ENCODE assay signal across 17 cellular contexts in genomic region chr3:32097768-32098167, GRCh38. TPM values are rescaled to one million over a fixed set of nuclear protein-coding genes. Genes with fewer than 3 reads are reported as not detected.
DNase-seq lines count a peak whose midpoint lies in the region; ATAC-seq, FAIRE-seq and TF ChIP-seq lines count a peak whose summit lies in the region.
"Had no signal": no experiment of that assay in that cellular context is flagged by ENCODE, and none has a peak within 500 bp of the region (broad histone marks: within the 10 kb centered on the region; RNA-seq: fewer than 3 reads in every experiment).

No MANE protein-coding gene starts in this region.

- peaks cover 7% of the 10 kb centered on the region; the same call in 1 of the 2 replicates for H3F3A ChIP-seq in MM.1S (ENCODE audit: insufficient read depth, low read length)

- CTCF ChIA-PET in HepG2 (lab: Yijun Ruan, JAX; ENCODE audit: low intra/inter-chr PET ratio, low total read pairs) = no interaction called here

- no peak overlapping the region for H3K9ac ChIP-seq in DND-41 (ENCODE audit: low read depth, low read length)
- H3K9ac ChIP-seq in MM.1S (ENCODE audit: low read length) = no peak overlapping the region
- H3K9ac ChIP-seq in HepG2 (ENCODE audit: insufficient read depth, low read depth, low read length) = no peak overlapping the region

- H3K27me3 ChIP-seq in DND-41 (ENCODE audit: insufficient read depth, low read length, poor library complexity) (no peaks in the 10 kb centered on the region), MM.1S (replicated peaks; ENCODE audit: insufficient read depth, low read length) (peaks cover 10% of the 10 kb centered on the region), HepG2 (ENCODE audit: control insufficient read depth in 1 of 2, insufficient read depth in 2 of 2, low read length in 2 of 2) (peaks cover 2 to 22% of the 10 kb centered on the region in 2 experiments; a peak in 2 of 5 replicates)
- H3K27me3 ChIP-seq: uterus had no signal

- no TSS peak for BruUV-seq in HepG2 (replicated peaks; lab: Mats Ljungman, UMichigan)

- TF ChIP-seq EP300 in HepG2 (IDR thresholded peaks at IDR 0.05; ENCODE audit: low read depth in 2 of 2, low read length in 2 of 2) = no peak
- no peak for TF ChIP-seq EP300 in HepG2 (CRISPR knock-in tag; IDR thresholded peaks at IDR 0.05; ENCODE audit: borderline replicate concordance)

- no peak for TF ChIP-seq CTCF in DND-41 (IDR thresholded peaks at IDR 0.05; ENCODE audit: borderline replicate concordance, extremely low read depth, low read length, poor library complexity, severe bottlenecking)
- no peak for TF ChIP-seq CTCF in MM.1S (IDR thresholded peaks at IDR 0.05; ENCODE audit: low read length)
- TF ChIP-seq CTCF in HepG2 (CRISPR knock-in tag; IDR thresholded peaks at IDR 0.05) = no peak

- TF ChIP-seq POLR2A in HepG2 (IDR thresholded peaks at IDR 0.05; ENCODE audit: insufficient read depth in 1 of 2, low read depth in 2 of 2, low read length in 2 of 2) = no peak

- no peaks in the 10 kb centered on the region for H3K79me2 ChIP-seq in DND-41 (ENCODE audit: insufficient read depth, low read length)
- no peaks in the 10 kb centered on the region for H3K79me2 ChIP-seq in MM.1S (ENCODE audit: low read length)
- H3K79me2 ChIP-seq in HepG2 (ENCODE audit: insufficient read depth, low read length) = no peaks in the 10 kb centered on the region

- H3K9me2 ChIP-seq in MM.1S (replicated peaks; ENCODE audit: insufficient read depth, low read length) = no peaks in the 10 kb centered on the region

- H3K4me3 ChIP-seq in DND-41 (ENCODE audit: low read depth in 1 of 2, low read length in 2 of 2) (no peak overlapping the region), MM.1S (ENCODE audit: low read length) (no peak overlapping the region), HepG2 (replicated peaks in 1 of 3; ENCODE audit: insufficient read depth in 1 of 3, low read depth in 2 of 3, low read length in 3 of 3) (no peak overlapping the region)
- H3K4me3 ChIP-seq: right lobe of liver, uterus had no signal

- no peaks in the 10 kb centered on the region for H4K20me1 ChIP-seq in DND-41 (ENCODE audit: insufficient read depth, low read length)
- H4K20me1 ChIP-seq in MM.1S (ENCODE audit: insufficient read depth, low read length) = no peaks in the 10 kb centered on the region
- no peaks in the 10 kb centered on the region for H4K20me1 ChIP-seq in HepG2 (ENCODE audit: insufficient read depth, low read length)

- H3K4me1 ChIP-seq in DND-41 (ENCODE audit: insufficient read depth, low read length) (no peaks in the 10 kb centered on the region), MM.1S (ENCODE audit: low read length) (peaks cover 8% of the 10 kb centered on the region; the same call in 1 of the 2 replicates), HepG2 (ENCODE audit: insufficient read depth, low read length) (peaks cover 16% of the 10 kb centered on the region; the same call in 1 of the 2 replicates)
- H3K4me1 ChIP-seq: right lobe of liver, uterus had no signal

- no peak for TF ChIP-seq RAD21 in HepG2 (CRISPR knock-in tag; IDR thresholded peaks at IDR 0.05)

- intact Hi-C loops in HepG2 (cut with micrococcal nuclease; ENCODE audit: unreplicated experiment) = loop anchor here (5.0 kb wide), 1 partner anchor 70 kb away; no protein-coding TSS in a partner anchor

- 0 out of 2 replicates have a peak, but pooled peaks cover 3% of the 10 kb centered on the region for H3K36me3 ChIP-seq in DND-41 (ENCODE audit: insufficient read depth, low read length)
- H3K36me3 ChIP-seq in MM.1S (replicated peaks; ENCODE audit: insufficient read depth, low read length) = no peaks in the 10 kb centered on the region
- H3K36me3 ChIP-seq in HepG2 (replicated peaks in 1 of 2; ENCODE audit: control insufficient read depth in 1 of 2, insufficient read depth in 2 of 2, low read length in 2 of 2) = no peaks in the 10 kb centered on the region
- H3K36me3 ChIP-seq: right lobe of liver, uterus had no signal

- WGBS in HepG2 (ENCODE audit: low lambda C conversion rate) = 57% methylated on average over 1 of the region's 1 CpG

- no peak overlapping the region for H3K4me2 ChIP-seq in DND-41 (ENCODE audit: insufficient read depth, low read length)
- H3K4me2 ChIP-seq in MM.1S (ENCODE audit: low read depth, low read length) = no peak overlapping the region
- H3K4me2 ChIP-seq in HepG2 (ENCODE audit: low read depth, low read length) = no peak overlapping the region

- DNase-seq in DND-41 = no peak
- DNase-seq in MM.1S = peak; percentile 57
- DNase-seq in HepG2 (ENCODE audit: low spot score) = no peak
- DNase-seq in stimulated activated CD4-positive, alpha-beta T cell treated with anti-CD3 and anti-CD28 coated beads, Interleukin-4, amount 100 ng/mL, for 24 hours = no peak
- no peak for DNase-seq in DMS 273 (lab: John Stamatoyannopoulos, UW; ENCODE audit: unreplicated experiment)
- DNase-seq: ACHN; activated CD4-positive, alpha-beta T cell treated with anti-CD3 and anti-CD28 coated beads, Interleukin-2, amount 50 U/mL, for 1 hour; activated T-cell treated with anti-CD3 and anti-CD28 coated beads, Interleukin-2, amount 50 U/mL, for 24 hours; erythroblast; KBM-7; NCI-H748 treated with DMSO at 0.1 percent for 48 hours; right lobe of liver; uterus had no signal

- ATAC-seq in DND-41 (ENCODE audit: insufficient read depth, low read depth) (0 out of 3 replicates have a peak, but pooled peaks have one; percentile 37), GM18867 (IDR thresholded peaks at IDR 0.05; ENCODE audit: unreplicated experiment) (peak; percentile 93), GM21723 (IDR thresholded peaks at IDR 0.05; ENCODE audit: unreplicated experiment) (peak; percentile 81), HepG2 (no peak), GM21576 (IDR thresholded peaks at IDR 0.05; ENCODE audit: unreplicated experiment) (no peak)
- ATAC-seq: right lobe of liver had no signal

- no peak for FAIRE-seq in HepG2 (lab: Jason Lieb, UNC)
- FAIRE-seq: bronchial epithelial cell had no signal

- H3K9me3 ChIP-seq in DND-41 (ENCODE audit: insufficient read depth, low read length, severe bottlenecking) (peaks cover 24% of the 10 kb centered on the region), MM.1S (replicated peaks; ENCODE audit: insufficient read depth, low read length) (no peaks in the 10 kb centered on the region), HepG2 (ENCODE audit: low read length) (no peaks in the 10 kb centered on the region)
- H3K9me3 ChIP-seq: right lobe of liver, uterus had no signal

- H3K27ac ChIP-seq in DND-41 (ENCODE audit: low read length) = no peak overlapping the region
- H3K27ac ChIP-seq in MM.1S (ENCODE audit: low read length) = no peak overlapping the region
- H3K27ac ChIP-seq in HepG2 (ENCODE audit: extremely low read length, insufficient read depth, low read length) = no peak overlapping the region
- H3K27ac ChIP-seq: right lobe of liver, uterus had no signal

- POLR2A ChIA-PET in HepG2 (lab: Yijun Ruan, JAX) = no interaction called here

- H2AFZ ChIP-seq in DND-41 (ENCODE audit: low read depth, low read length) (no peak overlapping the region), MM.1S (ENCODE audit: low read length) (no peak overlapping the region), HepG2 (ENCODE audit: low read length) (no peak overlapping the region)

- in situ Hi-C loops in HepG2 (cut with HindIII; ENCODE audit: extremely low pct_ligation_motif_present, low pct_unique_long_range_greater_than_20kb) = no loop called here

TF ChIP-seq in HepG2, 621 proteins besides CTCF, POLR2A, EP300 and RAD21 (continues in another document):
- TF ChIP-seq ZNF792 (CRISPR knock-in tag; IDR thresholded peaks at IDR 0.05) = no peak
- TF ChIP-seq PHF5A (CRISPR knock-in tag; IDR thresholded peaks at IDR 0.05; ENCODE audit: low read depth, unreplicated experiment) = no peak
- TF ChIP-seq ZFP82 (CRISPR knock-in tag; IDR thresholded peaks at IDR 0.05; ENCODE audit: borderline replicate concordance) = no peak
- no peak for TF ChIP-seq GLMP (CRISPR knock-in tag; IDR thresholded peaks at IDR 0.05; ENCODE audit: borderline replicate concordance)
- no peak for TF ChIP-seq ZFP62 (CRISPR knock-in tag; IDR thresholded peaks at IDR 0.05)
- TF ChIP-seq POLR2G (IDR thresholded peaks at IDR 0.05; ENCODE audit: low read depth, low read length) = no peak

RNA-seq across cellular contexts. Expression of gene GPD1L, which starts 8.7 kb away (rescaled TPM):
- total RNA-seq in HepG2 (2016; rRNA removed; fragmentation: Illumina TruSeq; extraction: Trizol) = 13.7 and 20.1 TPM in 2 replicates
- 1.3 and 3.3 TPM in 2 replicates for total RNA-seq in HepG2 (2016; cell fraction: cytosol; rRNA removed; fragmentation: Illumina TruSeq; extraction: Trizol; ENCODE audit: low read depth)
- 13.6 and 21.2 TPM in 2 replicates for total RNA-seq in HepG2 (2016; cell fraction: insoluble cytoplasmic fraction; rRNA removed; fragmentation: Illumina TruSeq; extraction: Trizol)
- total RNA-seq in HepG2 (2016; cell fraction: membrane; rRNA removed; fragmentation: Illumina TruSeq; extraction: Trizol) = 5.5 and 5.8 TPM in 2 replicates
- 8.4 and 8.6 TPM in 2 replicates for total RNA-seq in HepG2 (2016; cell fraction: nucleus; rRNA removed; fragmentation: Illumina TruSeq; extraction: Trizol)
- polyA plus RNA-seq in HepG2 (2011; rRNA removed) = 4.0 and 4.9 TPM in 2 replicates
- polyA plus RNA-seq in HepG2 (2011; cell fraction: cytosol; rRNA removed) = 2.8 and 4.0 TPM in 2 replicates
- 2.0 and 3.7 TPM in 2 replicates for polyA plus RNA-seq in HepG2 (2011; cell fraction: nucleus; rRNA removed)
- 4.3 and 6.1 TPM in 2 replicates for polyA plus RNA-seq in HepG2 (2012)
- polyA plus RNA-seq in HepG2 (2016; cell fraction: cytosol; fragmentation: Illumina TruSeq; extraction: Trizol; ENCODE audit: low read depth) = 0.65 and 0.78 TPM in 2 replicates
- 15.6 and 16.7 TPM in 2 replicates for polyA plus RNA-seq in HepG2 (2016; cell fraction: insoluble cytoplasmic fraction; fragmentation: Illumina TruSeq; extraction: Trizol; ENCODE audit: low read depth)
- polyA plus RNA-seq in HepG2 (2016; cell fraction: membrane; fragmentation: Illumina TruSeq; extraction: Trizol; ENCODE audit: low read depth) = 2.3 and 2.4 TPM in 2 replicates
- 7.8 and 8.2 TPM in 2 replicates for polyA plus RNA-seq in HepG2 (2016; cell fraction: nucleus; fragmentation: Illumina TruSeq; extraction: Trizol; ENCODE audit: insufficient read depth, low read depth)
- 4.9 and 19.8 TPM in 2 replicates for polyA minus RNA-seq in HepG2 (2011; rRNA and poly(A)+ RNA removed; ENCODE audit: low replicate concordance)
- polyA minus RNA-seq in HepG2 (2011; cell fraction: cytosol; rRNA and poly(A)+ RNA removed) = 3.4 and 3.9 TPM in 2 replicates
- 2.7 and 4.0 TPM in 2 replicates for polyA minus RNA-seq in HepG2 (2011; cell fraction: nucleus; rRNA and poly(A)+ RNA removed)

Comparison
In these comparisons a context has a peak if more than half of its experiments do, and no peak if none do; other contexts are left out.
1. ATAC-seq: peak in DND-41 (single experiment), GM18867 (single experiment) and GM21723 (single experiment); none in HepG2 (single experiment) and GM21576 (single experiment).